In genomic region chr19:55586976-55587668, GRCh38 we compare ENCODE assay signal across 1 cellular context.
TF ChIP-seq lines count a peak whose summit lies in the region.

No MANE protein-coding gene starts in this region.

TF ChIP-seq in K562, 482 proteins besides CTCF, POLR2A, EP300 and RAD21 (continued from another document):
- TF ChIP-seq PBX2 (CRISPR knock-in tag; IDR thresholded peaks at IDR 0.05; ENCODE audit: low read depth), result no peak
- 0 out of 2 replicates have a peak, but pooled peaks have one; percentile 12 for TF ChIP-seq PBX2 (tag; conservative IDR thresholded peaks at IDR 0.05; ENCODE audit: low read depth)
- TF ChIP-seq ZC3H11A (IDR thresholded peaks at IDR 0.05; ENCODE audit: low read depth, low read length), result no peak
- TF ChIP-seq ZNF263 (CRISPR knock-in tag; IDR thresholded peaks at IDR 0.05; ENCODE audit: borderline replicate concordance), result 0 out of 2 replicates have a peak, but pooled peaks have one; percentile 42
- peak; percentile 86 for TF ChIP-seq PKNOX1 (IDR thresholded peaks at IDR 0.05)
- no peak for TF ChIP-seq MTF1 (CRISPR knock-in tag; IDR thresholded peaks at IDR 0.05; ENCODE audit: borderline replicate concordance)
- TF ChIP-seq SMARCC2 (IDR thresholded peaks at IDR 0.05; ENCODE audit: low read depth), result no peak
- no peak for TF ChIP-seq GABPA (tag; conservative IDR thresholded peaks at IDR 0.05; ENCODE audit: low read depth)
- TF ChIP-seq MNT (conservative IDR thresholded peaks at IDR 0.05), result no peak
- TF ChIP-seq ZNF740 (CRISPR knock-in tag; IDR thresholded peaks at IDR 0.05), result peak; percentile 95
- peak in 1 of 2 experiments; percentile 63; a peak in 1 of 4 replicates for TF ChIP-seq ZNF740 (tag; IDR thresholded peaks at IDR 0.05)
- TF ChIP-seq BACH1 (tag; IDR thresholded peaks at IDR 0.05), result no peak
- TF ChIP-seq HNRNPLL (IDR thresholded peaks at IDR 0.05; ENCODE audit: low read depth, low read length, poor library complexity, severe bottlenecking), result peak; percentile 43
- no peak for TF ChIP-seq EHMT2 (IDR thresholded peaks at IDR 0.05)
- TF ChIP-seq ZNF146 (CRISPR knock-in tag; IDR thresholded peaks at IDR 0.05; ENCODE audit: unreplicated experiment), result no peak
- peak; percentile 13; the same call in 1 of the 2 replicates for TF ChIP-seq ESRRA (IDR thresholded peaks at IDR 0.05; ENCODE audit: borderline replicate concordance, low read depth)
- TF ChIP-seq MAFK (IDR thresholded peaks at IDR 0.05; ENCODE audit: low read length), result no peak
- TF ChIP-seq ZHX1 (conservative IDR thresholded peaks at IDR 0.05; ENCODE audit: low read length), result 0 out of 2 replicates have a peak, but pooled peaks have one; percentile 51
- no peak for TF ChIP-seq BHLHE40 (IDR thresholded peaks at IDR 0.05; ENCODE audit: low read length)
- no peak for TF ChIP-seq PATZ1 (CRISPR knock-in tag; IDR thresholded peaks at IDR 0.05; ENCODE audit: borderline replicate concordance)
- TF ChIP-seq SETDB1 (IDR thresholded peaks at IDR 0.05; ENCODE audit: low read length), result no peak
- TF ChIP-seq ZC3H4 (CRISPR knock-in tag; IDR thresholded peaks at IDR 0.05; ENCODE audit: borderline replicate concordance), result no peak
- TF ChIP-seq RBFOX2 (IDR thresholded peaks at IDR 0.05; ENCODE audit: low read depth, low read length), result 0 out of 2 replicates have a peak, but pooled peaks have one; percentile 17
- TF ChIP-seq SUPT5H (IDR thresholded peaks at IDR 0.05), result no peak
- peak; percentile 87 for TF ChIP-seq CHD2 (IDR thresholded peaks at IDR 0.05; ENCODE audit: low read depth, low read length)
- no peak for TF ChIP-seq CBFA2T3 (IDR thresholded peaks at IDR 0.05)
- no peak for TF ChIP-seq ZNF75A (CRISPR knock-in tag; IDR thresholded peaks at IDR 0.05)
- TF ChIP-seq BRD9 (IDR thresholded peaks at IDR 0.05; ENCODE audit: low read depth, partially characterized antibody), result no peak
- TF ChIP-seq HCFC1 (IDR thresholded peaks at IDR 0.05; ENCODE audit: low read depth, low read length), result no peak
- no peak for TF ChIP-seq ZNF217 (CRISPR knock-in tag; IDR thresholded peaks at IDR 0.05)
- no peak for TF ChIP-seq DIDO1 (tag; IDR thresholded peaks at IDR 0.05; ENCODE audit: low read depth)
- no peak for TF ChIP-seq MCM2 (IDR thresholded peaks at IDR 0.05; ENCODE audit: low read depth)
- peak in 1 of 2 experiments; percentile 82; a peak in 2 of 4 replicates for TF ChIP-seq CSDE1 (IDR thresholded peaks at IDR 0.05)
- TF ChIP-seq CREB1 (IDR thresholded peaks at IDR 0.05), result no peak
- TF ChIP-seq CREB1 (CRISPR knock-in tag; IDR thresholded peaks at IDR 0.05), result peak; percentile 55; the same call in 1 of the 2 replicates
- peak; percentile 75; the same call in 1 of the 2 replicates for TF ChIP-seq SP1 (CRISPR knock-in tag; IDR thresholded peaks at IDR 0.05)
- TF ChIP-seq BRD4 (IDR thresholded peaks at IDR 0.05), result no peak
- TF ChIP-seq CXXC5 (CRISPR knock-in tag; IDR thresholded peaks at IDR 0.05), result peak; percentile 25; the same call in 1 of the 2 replicates
- no peak for TF ChIP-seq ZNF224 (CRISPR knock-in tag; IDR thresholded peaks at IDR 0.05)
- no peak for TF ChIP-seq KLF1 (tag; IDR thresholded peaks at IDR 0.05)
- TF ChIP-seq JUNB (CRISPR knock-in tag; conservative IDR thresholded peaks at IDR 0.05), result no peak
- TF ChIP-seq ZNF133 (CRISPR knock-in tag; IDR thresholded peaks at IDR 0.05), result no peak
- no peak for TF ChIP-seq CREB3L1 (IDR thresholded peaks at IDR 0.05; ENCODE audit: borderline replicate concordance, low read depth)
- TF ChIP-seq SMAD3 (CRISPR knock-in tag; conservative IDR thresholded peaks at IDR 0.05), result no peak
- TF ChIP-seq TRIM25 (IDR thresholded peaks at IDR 0.05; ENCODE audit: borderline replicate concordance), result no peak
- TF ChIP-seq FOXJ3 (CRISPR knock-in tag; IDR thresholded peaks at IDR 0.05), result no peak
- TF ChIP-seq TGIF2 (CRISPR knock-in tag; IDR thresholded peaks at IDR 0.05), result no peak
- TF ChIP-seq PTRF (tag; IDR thresholded peaks at IDR 0.05), result no peak
- TF ChIP-seq POU5F1 (IDR thresholded peaks at IDR 0.05; ENCODE audit: borderline replicate concordance, low read depth, low read length, partially characterized antibody), result no peak
- no peak for TF ChIP-seq ZNF41 (CRISPR knock-in tag; conservative IDR thresholded peaks at IDR 0.05)
- TF ChIP-seq ZNF384 (IDR thresholded peaks at IDR 0.05; ENCODE audit: low read depth, low read length), result peak; percentile 69
- no peak for TF ChIP-seq MLX (CRISPR knock-in tag; conservative IDR thresholded peaks at IDR 0.05)
- TF ChIP-seq SMAD1 (IDR thresholded peaks at IDR 0.05; ENCODE audit: low read depth, low read length, partially characterized antibody), result no peak
- no peak for TF ChIP-seq IRF9 (tag; IDR thresholded peaks at IDR 0.05)
